ENCODE assay signal across 26 cellular contexts in the genomic region with DNA sequence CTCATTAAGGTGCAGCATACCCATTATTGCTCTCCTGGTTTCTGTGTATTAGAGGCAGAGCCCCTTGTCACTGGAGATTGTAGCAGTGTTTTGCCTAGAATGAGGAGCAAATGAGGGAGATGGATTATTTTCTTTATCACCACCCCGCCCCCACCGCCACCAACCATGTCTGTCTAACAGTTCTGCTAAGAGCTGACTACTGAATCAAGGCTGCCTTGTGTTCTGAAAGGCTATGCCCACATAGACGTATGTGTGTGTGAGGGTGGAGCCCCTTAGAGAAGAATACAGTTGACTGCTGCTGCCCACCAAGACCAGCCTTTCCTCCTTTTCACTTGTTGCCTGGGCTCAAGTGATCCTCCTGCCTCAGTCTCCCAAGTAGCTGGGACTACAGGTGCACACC.
"Had no signal": no experiment of that assay in that cellular context is flagged by ENCODE, and none has a peak within 500 bp of the region (broad histone marks: within the 10 kb centered on the region; RNA-seq: fewer than 3 reads in every experiment).

No MANE protein-coding gene starts in this region.

- H3K4me3 ChIP-seq: lower lobe of right lung, pancreas, prostate gland, skin epidermis, tibial nerve, uterus had no signal

- H3K9me3 ChIP-seq: lower lobe of right lung, pancreas, prostate gland, tibial nerve, uterus had no signal

- H3K36me3 ChIP-seq: prostate gland, uterus had no signal

- H3K27ac ChIP-seq: lower lobe of right lung, pancreas, prostate gland, skin epidermis, uterus had no signal

- H3K9me3 Mint-ChIP-seq: naive B cell; natural killer cell; stimulated activated naive CD8-positive, alpha-beta T cell treated with anti-CD3 and anti-CD28 coated beads, Interleukin-15, Interleukin-2, amounts not matched to agents 100 ng/mL and 50 ng/mL, for 24 hours; type B pancreatic cell had no signal

- H3K27me3 ChIP-seq: pancreas, tibial nerve, uterus had no signal

- DNase-seq: hippocampal formation; kidney glomerular epithelial cell; left cardiac atrium; lower lobe of right lung; mesendoderm; naive B cell; natural killer cell; nephron progenitor cell; pancreas; posterior cingulate gyrus; retina; right cardiac atrium; stimulated activated CD4-positive, alpha-beta T cell treated with anti-CD3 and anti-CD28 coated beads, Interleukin-12 subunit alpha, Interleukin-12 subunit beta, amount 100 ng/mL, for 4 hours; stimulated activated CD4-positive, alpha-beta T cell treated with anti-CD3 and anti-CD28 coated beads, Interleukin-15, amount 100 ng/mL, for 24 hours; stimulated activated CD4-positive, alpha-beta T cell treated with anti-CD3 and anti-CD28 coated beads, Interleukin-2, amount 100 ng/mL, for 24 hours; stimulated activated CD4-positive, alpha-beta T cell treated with anti-CD3 and anti-CD28 coated beads, Interleukin-4, amount 100 ng/mL, for 1 hour; stimulated activated naive CD4-positive, alpha-beta T cell; uterus had no signal

- ATAC-seq: left cardiac atrium, left lobe of liver, natural killer cell, right cardiac atrium, sciatic nerve had no signal

- H3K27ac Mint-ChIP-seq: mesothelial cell of epicardium; natural killer cell; nephron progenitor cell; stimulated activated naive CD8-positive, alpha-beta T cell treated with anti-CD3 and anti-CD28 coated beads, Interleukin-15, Interleukin-2, amounts not matched to agents 100 ng/mL and 50 ng/mL, for 24 hours; type B pancreatic cell had no signal

- H3K4me1 ChIP-seq: lower lobe of right lung, pancreas, prostate gland, uterus had no signal

- H3K4me3 Mint-ChIP-seq: mesothelial cell of epicardium; naive B cell; natural killer cell; nephron progenitor cell; stimulated activated naive CD8-positive, alpha-beta T cell treated with anti-CD3 and anti-CD28 coated beads, Interleukin-15, Interleukin-2, amounts not matched to agents 100 ng/mL and 50 ng/mL, for 24 hours; type B pancreatic cell had no signal
